10 cellular contexts compared by ENCODE assay signal in the genomic region with DNA sequence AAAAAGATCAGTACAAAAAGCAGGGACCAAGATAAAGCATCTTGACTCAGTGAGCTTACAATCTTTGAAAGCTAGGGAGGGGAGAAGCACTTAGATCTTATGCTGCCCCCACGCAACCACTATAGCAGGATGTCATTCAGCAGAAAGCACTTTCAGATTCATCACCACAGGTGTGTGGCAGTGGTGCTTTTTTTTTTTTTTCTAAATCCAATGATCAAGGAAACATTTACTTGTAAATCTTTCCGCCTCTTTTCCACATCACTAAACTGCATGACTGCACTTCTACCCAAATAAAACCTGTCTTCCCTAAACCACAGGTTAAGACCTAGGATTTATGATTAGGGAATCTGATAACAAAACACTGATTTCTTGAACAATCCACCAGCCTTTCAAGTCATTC.
A peak's percentile ranks its signal among the peaks of the same experiment; 100 is the strongest.
DNase-seq lines count a peak whose midpoint lies in the region; ATAC-seq, FAIRE-seq and TF ChIP-seq lines count a peak whose summit lies in the region.
"Had no signal": no experiment of that assay in that cellular context is flagged by ENCODE, and none has a peak within 500 bp of the region (broad histone marks: within the 10 kb centered on the region; RNA-seq: fewer than 3 reads in every experiment).

No MANE protein-coding gene starts in this region.

- no peak for TF ChIP-seq POLR2A in GM18505 (IDR thresholded peaks at IDR 0.05; ENCODE audit: borderline replicate concordance, extremely low read depth, insufficient read depth, insufficient read length)

- ATAC-seq in T-helper 17 cell (peak; percentile 75), GM18505 (IDR thresholded peaks at IDR 0.05; ENCODE audit: unreplicated experiment) (no peak), GM18873 (IDR thresholded peaks at IDR 0.05; ENCODE audit: low FRiP score, unreplicated experiment) (no peak)
- ATAC-seq in stimulated activated naive CD8-positive, alpha-beta T cell treated with anti-CD3 and anti-CD28 coated beads, Interleukin-15, Interleukin-2, amounts not matched to agents 100 U/mL and 50 U/mL, for 24 hours = peak; percentile 70

- H3K4me1 Mint-ChIP-seq in T-helper 17 cell (peaks cover 20% of the 10 kb centered on the region), brain (peaks cover 58% of the 10 kb centered on the region)

- H3K36me3 Mint-ChIP-seq in T-helper 17 cell (ENCODE audit: low read depth) (no peaks in the 10 kb centered on the region), brain (peaks cover 14% of the 10 kb centered on the region)

- H3K27ac Mint-ChIP-seq in T-helper 17 cell (peak overlapping the region; percentile 68), brain (peak overlapping the region in 4 of 5 experiments; percentile 43 to 69 (median 57))

- DNase-seq in activated CD8-positive, alpha-beta memory T cell treated with anti-CD3 and anti-CD28 coated beads for 24 hours = peak; percentile 59
- no peak for DNase-seq in activated CD8-positive, alpha-beta memory T cell treated with anti-CD3 and anti-CD28 coated beads, Interleukin-2, amount 50 U/mL, for 48 hours
- DNase-seq in T-helper 17 cell (no peak), D721Med (ENCODE audit: insufficient read length, low spot score) (no peak)
- DNase-seq in stimulated activated naive CD8-positive, alpha-beta T cell treated with anti-CD3 and anti-CD28 coated beads, Interleukin-15, Interleukin-2, amounts not matched to agents 100 U/mL and 50 U/mL, for 24 hours = peak; percentile 42
- DNase-seq: NCI-H1436 treated with DMSO at 0.1 percent for 48 hours had no signal

- H3K9me3 ChIP-seq in T-helper 17 cell (ENCODE audit: control insufficient read depth, low read length, poor library complexity, severe bottlenecking) = no peaks in the 10 kb centered on the region

- no peaks in the 10 kb centered on the region for H3K27me3 Mint-ChIP-seq in T-helper 17 cell
- H3K27me3 Mint-ChIP-seq in brain = no peaks in the 10 kb centered on the region

- no peak for FAIRE-seq in D721Med (lab: Jason Lieb, UNC)
- FAIRE-seq: A204.1 had no signal

- TF ChIP-seq CTCF in brain (conservative IDR thresholded peaks at IDR 0.05) (no peak), D721Med (IDR thresholded peaks at IDR 0.05; ENCODE audit: insufficient read depth, missing control alignments) (no peak)

- H3K4me3 Mint-ChIP-seq in T-helper 17 cell (peak overlapping the region; percentile 52), brain (no peak overlapping the region)

- no peaks in the 10 kb centered on the region for H3K9me3 Mint-ChIP-seq in brain

Comparison
In these comparisons a context has a peak if more than half of its experiments do, and no peak if none do; other contexts are left out.
1. DNase-seq: peak in activated CD8-positive, alpha-beta memory T cell treated with anti-CD3 and anti-CD28 coated beads for 24 hours (single experiment) and stimulated activated naive CD8-positive, alpha-beta T cell treated with anti-CD3 and anti-CD28 coated beads, Interleukin-15, Interleukin-2, amounts not matched to agents 100 U/mL and 50 U/mL, for 24 hours (single experiment); none in activated CD8-positive, alpha-beta memory T cell treated with anti-CD3 and anti-CD28 coated beads, Interleukin-2, amount 50 U/mL, for 48 hours (single experiment), T-helper 17 cell (0 of 3) and D721Med (single experiment).
2. ATAC-seq: peak in T-helper 17 cell (single experiment) and stimulated activated naive CD8-positive, alpha-beta T cell treated with anti-CD3 and anti-CD28 coated beads, Interleukin-15, Interleukin-2, amounts not matched to agents 100 U/mL and 50 U/mL, for 24 hours (single experiment); none in GM18505 (single experiment) and GM18873 (single experiment).